ENCODE assay signal across 12 cellular contexts in genomic region chr2:223908304-223909047, GRCh38. TPM values are rescaled to one million over a fixed set of nuclear protein-coding genes. Genes with fewer than 3 reads are reported as not detected.
DNase-seq lines count a peak whose midpoint lies in the region; ATAC-seq and TF ChIP-seq lines count a peak whose summit lies in the region.
"Had no signal": no experiment of that assay in that cellular context is flagged by ENCODE, and none has a peak within 500 bp of the region (broad histone marks: within the 10 kb centered on the region; RNA-seq: fewer than 3 reads in every experiment).

No MANE protein-coding gene starts in this region.

- H3K9me3 Mint-ChIP-seq in activated T-helper 2 cell treated with anti-CD3 and anti-CD28 coated beads, Interferon-gamma antibody, Interleukin-2, Interleukin-4, amounts not matched to agents 10 μg/mL and 5 μg/mL and 100 μg/mL, durations not matched to agents 14 hours and 24 hours and 36 hours: no peaks in the 10 kb centered on the region

- DNase-seq in right cardiac atrium (no peak), left ventricle myocardium superior (no peak), mucosa of descending colon (no peak), glomerular visceral epithelial cell (ENCODE audit: extremely low spot score) (no peak), testis (no peak), iPS-NIHi11 (ENCODE audit: low spot score) (no peak)
- DNase-seq in activated T-helper 2 cell treated with anti-CD3 and anti-CD28 coated beads, Interferon-gamma antibody, Interleukin-2, Interleukin-4, amounts not matched to agents 10 μg/mL and 5 μg/mL and 100 μg/mL, durations not matched to agents 14 hours and 24 hours and 36 hours (ENCODE audit: low spot score): no peak
- DNase-seq: activated naive CD4-positive, alpha-beta T cell treated with anti-CD3 and anti-CD28 coated beads, Interleukin-2, amount 50 U/mL, for 16 hours; brain microvascular endothelial cell; GF-D8; NCI-H1930 had no signal

- peaks cover 14% of the 10 kb centered on the region for H3K4me1 Mint-ChIP-seq in activated T-helper 2 cell treated with anti-CD3 and anti-CD28 coated beads, Interferon-gamma antibody, Interleukin-2, Interleukin-4, amounts not matched to agents 10 μg/mL and 5 μg/mL and 100 μg/mL, durations not matched to agents 14 hours and 24 hours and 36 hours (ENCODE audit: low read depth)

- H3K27me3 ChIP-seq in right cardiac atrium (ENCODE audit: control insufficient read depth, insufficient read depth): no peaks in the 10 kb centered on the region
- H3K27me3 ChIP-seq in testis: no peaks in the 10 kb centered on the region
- H3K27me3 ChIP-seq: brain microvascular endothelial cell, esophagus muscularis mucosa had no signal

- H3K27ac ChIP-seq in right cardiac atrium (ENCODE audit: low read length): no peak overlapping the region
- H3K27ac ChIP-seq in testis: no peak overlapping the region
- H3K27ac ChIP-seq: brain microvascular endothelial cell, esophagus muscularis mucosa had no signal

- H3K27ac Mint-ChIP-seq in activated T-helper 2 cell treated with anti-CD3 and anti-CD28 coated beads, Interferon-gamma antibody, Interleukin-2, Interleukin-4, amounts not matched to agents 10 μg/mL and 5 μg/mL and 100 μg/mL, durations not matched to agents 14 hours and 24 hours and 36 hours: peak overlapping the region; percentile 2

- ATAC-seq in right cardiac atrium (peak; percentile 28 to 38), left ventricle myocardium superior (no peak), mucosa of descending colon (peak; percentile 76)

- TF ChIP-seq CTCF in mucosa of descending colon (IDR thresholded peaks at IDR 0.05) (no peak), testis (IDR thresholded peaks at IDR 0.05) (no peak)

- peaks cover 29% of the 10 kb centered on the region for H3K36me3 Mint-ChIP-seq in activated T-helper 2 cell treated with anti-CD3 and anti-CD28 coated beads, Interferon-gamma antibody, Interleukin-2, Interleukin-4, amounts not matched to agents 10 μg/mL and 5 μg/mL and 100 μg/mL, durations not matched to agents 14 hours and 24 hours and 36 hours (ENCODE audit: low read depth)

- H3K4me3 ChIP-seq in right cardiac atrium (ENCODE audit: low read length): no peak overlapping the region
- H3K4me3 ChIP-seq in mucosa of descending colon: no peak overlapping the region
- no peak overlapping the region for H3K4me3 ChIP-seq in testis
- H3K4me3 ChIP-seq: esophagus muscularis mucosa had no signal

- H3K4me1 ChIP-seq in right cardiac atrium (ENCODE audit: control insufficient read depth, insufficient read depth, low read length) (peaks cover 10% of the 10 kb centered on the region), mucosa of descending colon (ENCODE audit: low read depth) (peaks cover 3% of the 10 kb centered on the region), testis (no peaks in the 10 kb centered on the region)

- intact Hi-C loops in right cardiac atrium (cut with DNase I): no loop called here
- intact Hi-C loops in left ventricle myocardium superior (cut with micrococcal nuclease): no loop called here
- intact Hi-C loops in activated T-helper 2 cell treated with anti-CD3 and anti-CD28 coated beads, Interferon-gamma antibody, Interleukin-2, Interleukin-4, amounts not matched to agents 10 μg/mL and 5 μg/mL and 100 μg/mL, durations not matched to agents 14 hours and 24 hours and 36 hours (cut with micrococcal nuclease): no loop called here
- intact Hi-C loops in mucosa of descending colon (cut with DNase I, micrococcal nuclease): no loop called here
- intact Hi-C loops in testis (cut with DNase I; ENCODE audit: low total_unique reads): no loop called here

- TF ChIP-seq POLR2A in testis (IDR thresholded peaks at IDR 0.05): no peak

- H3K9me3 ChIP-seq in right cardiac atrium (ENCODE audit: control insufficient read depth, low read length): no peaks in the 10 kb centered on the region
- H3K9me3 ChIP-seq in mucosa of descending colon: no peaks in the 10 kb centered on the region
- no peaks in the 10 kb centered on the region for H3K9me3 ChIP-seq in testis
- H3K9me3 ChIP-seq: esophagus muscularis mucosa had no signal

- H3K36me3 ChIP-seq in mucosa of descending colon (ENCODE audit: low read depth) (no peaks in the 10 kb centered on the region), testis (ENCODE audit: low read depth, missing control alignments) (no peaks in the 10 kb centered on the region)

- WGBS in right cardiac atrium: 83% methylated on average over 8 of the region's 8 CpGs
- WGBS in testis, 2 donors: 69 to 78% methylated on average over 8 of the region's 8 CpGs

- H3K27me3 Mint-ChIP-seq in activated T-helper 2 cell treated with anti-CD3 and anti-CD28 coated beads, Interferon-gamma antibody, Interleukin-2, Interleukin-4, amounts not matched to agents 10 μg/mL and 5 μg/mL and 100 μg/mL, durations not matched to agents 14 hours and 24 hours and 36 hours (ENCODE audit: low read depth): no peaks in the 10 kb centered on the region

- no peak overlapping the region for H3K4me3 Mint-ChIP-seq in activated T-helper 2 cell treated with anti-CD3 and anti-CD28 coated beads, Interferon-gamma antibody, Interleukin-2, Interleukin-4, amounts not matched to agents 10 μg/mL and 5 μg/mL and 100 μg/mL, durations not matched to agents 14 hours and 24 hours and 36 hours (ENCODE audit: low read depth)

RNA-seq across cellular contexts. Expression of gene WDFY1, which starts 36.7 kb away (rescaled TPM):
- total RNA-seq in right cardiac atrium: 10 to 100 TPM; 15.0 to 21.2 (median 17.5) TPM
- 10.7 TPM for polyA plus RNA-seq in right cardiac atrium
- 12.4 TPM for total RNA-seq in left ventricle myocardium superior
- 22.2 and 23.3 TPM in 2 replicates for total RNA-seq in activated T-helper 2 cell treated with anti-CD3 and anti-CD28 coated beads, Interferon-gamma antibody, Interleukin-2, Interleukin-4, amounts not matched to agents 10 μg/mL and 5 μg/mL and 100 μg/mL, durations not matched to agents 14 hours and 24 hours and 36 hours
- total RNA-seq in mucosa of descending colon: 10 to 100 TPM; 49.0 to 66.7 (median 65.8) TPM
- 10 to 100 TPM; 49.4 to 62.9 TPM for total RNA-seq in testis
- polyA plus RNA-seq in testis (ENCODE audit: insufficient read depth, low read depth, low replicate concordance): 29.5 TPM

RNA-seq across cellular contexts. Expression of gene MRPL44, which starts 48.8 kb away (rescaled TPM):
- total RNA-seq in right cardiac atrium: 10 to 100 TPM; 22.0 to 31.8 (median 30.4) TPM
- 34.9 TPM for polyA plus RNA-seq in right cardiac atrium
- total RNA-seq in left ventricle myocardium superior: 40.0 TPM
- 33.6 and 34.3 TPM in 2 replicates for total RNA-seq in activated T-helper 2 cell treated with anti-CD3 and anti-CD28 coated beads, Interferon-gamma antibody, Interleukin-2, Interleukin-4, amounts not matched to agents 10 μg/mL and 5 μg/mL and 100 μg/mL, durations not matched to agents 14 hours and 24 hours and 36 hours
- 10 to 100 TPM; 23.8 to 31.9 (median 27.6) TPM for total RNA-seq in mucosa of descending colon
- 10 to 100 TPM; 36.6 to 39.4 TPM for total RNA-seq in testis
- polyA plus RNA-seq in testis (ENCODE audit: insufficient read depth, low read depth, low replicate concordance): 37.4 TPM
